In the genomic region with DNA sequence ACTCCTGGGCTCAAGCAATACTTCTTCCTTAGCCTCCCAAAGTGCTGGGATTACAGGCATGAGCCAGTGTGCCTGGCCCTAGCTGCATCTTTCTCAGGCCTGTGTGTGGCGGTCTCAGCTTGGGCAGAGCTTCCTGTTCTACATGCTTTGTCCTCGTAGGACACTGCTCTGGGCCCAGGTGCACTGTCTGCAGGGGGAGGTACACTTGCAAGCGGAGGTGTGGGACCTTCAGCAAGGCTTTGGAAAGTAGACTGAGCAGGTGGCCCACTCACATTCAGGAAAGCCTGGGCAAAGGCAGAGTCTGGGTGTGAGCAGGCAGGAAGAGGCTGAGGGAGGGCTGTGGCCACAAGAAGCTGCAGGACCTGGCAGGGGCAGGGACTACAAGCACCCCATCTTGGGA, we compare ENCODE assay signal across 12 cellular contexts. TPM values are rescaled to one million over a fixed set of nuclear protein-coding genes. Genes with fewer than 3 reads are reported as not detected.
DNase-seq lines count a peak whose midpoint lies in the region; ATAC-seq and TF ChIP-seq lines count a peak whose summit lies in the region.
"Had no signal": no experiment of that assay in that cellular context is flagged by ENCODE, and none has a peak within 500 bp of the region (broad histone marks: within the 10 kb centered on the region; RNA-seq: fewer than 3 reads in every experiment).

No MANE protein-coding gene starts in this region.

- H3K36me3 Mint-ChIP-seq in chondrocyte (ENCODE audit: low read depth) (no peaks in the 10 kb centered on the region), nephron (ENCODE audit: low read depth) (peaks cover 7% of the 10 kb centered on the region)

- H3K27me3 Mint-ChIP-seq in chondrocyte (ENCODE audit: low read depth) (no peaks in the 10 kb centered on the region), nephron (ENCODE audit: low read depth) (no peaks in the 10 kb centered on the region)

- H3K4me1 Mint-ChIP-seq in chondrocyte (ENCODE audit: low read depth) (peaks cover 40% of the 10 kb centered on the region), nephron (peaks cover 47% of the 10 kb centered on the region)

- no peaks in the 10 kb centered on the region for H3K9me3 ChIP-seq in heart left ventricle
- H3K9me3 ChIP-seq: HAP-1, mucosa of descending colon had no signal

- ATAC-seq in heart left ventricle: no peak
- ATAC-seq in left cardiac atrium: no peak
- ATAC-seq in GM19397 (IDR thresholded peaks at IDR 0.05; ENCODE audit: unreplicated experiment): no peak

- no peaks in the 10 kb centered on the region for H3K9me3 Mint-ChIP-seq in chondrocyte (ENCODE audit: low read depth)
- H3K9me3 Mint-ChIP-seq in nephron: no peaks in the 10 kb centered on the region

- H3K4me1 ChIP-seq in heart left ventricle: peaks cover 26 to 76% (median 60%) of the 10 kb centered on the region in 12 donors
- H3K4me1 ChIP-seq: HAP-1 had no signal

- TF ChIP-seq CTCF in heart left ventricle (IDR thresholded peaks at IDR 0.05) (no peak), chondrocyte (IDR thresholded peaks at IDR 0.05) (no peak), nephron (IDR thresholded peaks at IDR 0.05; ENCODE audit: unreplicated experiment in 3 of 3) (no peak)

- peak overlapping the region; percentile 46 to 94 (median 79) for H3K27ac ChIP-seq in heart left ventricle

- 62 to 71% (median 67%) methylated on average over 3 of the region's 3 CpGs for WGBS in heart left ventricle, 4 donors

- TF ChIP-seq POLR2A in heart left ventricle (IDR thresholded peaks at IDR 0.05): no peak

- intact Hi-C loops in heart left ventricle (cut with DNase I) (no loop called here), left cardiac atrium (cut with DNase I) (no loop called here)

- peak overlapping the region; percentile 94 for H3K27ac Mint-ChIP-seq in chondrocyte (ENCODE audit: unreplicated experiment)
- peak overlapping the region; percentile 97 to 98 (median 98) for H3K27ac Mint-ChIP-seq in nephron

- no peak overlapping the region for H3K4me3 ChIP-seq in heart left ventricle
- H3K4me3 ChIP-seq: HAP-1, mucosa of descending colon had no signal

- peaks cover 0 to 3% (median 0%) of the 10 kb centered on the region in 9 donors for H3K36me3 ChIP-seq in heart left ventricle
- H3K36me3 ChIP-seq: HAP-1 had no signal

- H3K4me3 Mint-ChIP-seq in chondrocyte (ENCODE audit: unreplicated experiment): peak overlapping the region; percentile 30
- peak overlapping the region in 1 of 3 experiments; percentile 37 for H3K4me3 Mint-ChIP-seq in nephron

- no peaks in the 10 kb centered on the region for H3K27me3 ChIP-seq in heart left ventricle

- DNase-seq in heart left ventricle (no peak), left cardiac atrium (no peak), chondrocyte (ENCODE audit: low spot score) (no peak), NCI-H748 (lab: John Stamatoyannopoulos, UW; ENCODE audit: unreplicated experiment) (no peak), 8988T (no peak), SW480 (ENCODE audit: low spot score) (no peak)
- DNase-seq: activated gamma-delta T cell treated with Interleukin-2 at 50 U/mL for 16 hours, NCI-H2081 treated with DMSO at 0.1 percent for 48 hours had no signal

RNA-seq across cellular contexts. Expression of a gene that starts 33.6 kb away (rescaled TPM):
- total RNA-seq in heart left ventricle (10 to 100 TPM in 1 of 9 donors, 1 to 10 TPM in 8; 1.5 to 12.6 (median 2.6) TPM), left cardiac atrium (1 to 10 TPM; 7.5 to 7.7 TPM), chondrocyte (0.34 to 1.00 TPM (median 0.65 TPM) in 3 replicates)
- 1 to 10 TPM; 2.7 to 3.5 TPM for polyA plus RNA-seq in heart left ventricle
